29 cellular contexts compared by ENCODE assay signal in genomic region chr19:13198634-13199033, GRCh38.
"Had no signal": no experiment of that assay in that cellular context is flagged by ENCODE, and none has a peak within 500 bp of the region (broad histone marks: within the 10 kb centered on the region; RNA-seq: fewer than 3 reads in every experiment).

No MANE protein-coding gene starts in this region.

- H3K27me3 ChIP-seq: adrenal gland, ascending aorta, cardiac muscle cell had no signal

- H3K9me3 Mint-ChIP-seq: activated B cell treated with CpG ODN at 0.5 μM for 24 hours; activated CD4-positive, alpha-beta memory T cell treated with anti-CD3 and anti-CD28 coated beads, Interleukin-2, amount 10 ng/mL, durations not matched to agents 7 days and 5 days; activated CD4-positive, alpha-beta T cell treated with anti-CD3 and anti-CD28 coated beads, Interleukin-2, amount 10 ng/mL, durations not matched to agents 24 days and 14 days; activated naive CD4-positive, alpha-beta T cell treated with anti-CD3 and anti-CD28 coated beads for 36 hours; activated naive CD4-positive, alpha-beta T cell treated with anti-CD3 and anti-CD28 coated beads, Interleukin-2, amount 50 U/mL, for 72 hours; activated naive CD8-positive, alpha-beta T cell treated with anti-CD3 and anti-CD28 coated beads for 36 hours; activated T-cell treated with anti-CD3 and anti-CD28 coated beads, Interleukin-2, amount 50 U/mL, for 4 hours; activated T-cell treated with anti-CD3 and anti-CD28 coated beads, Interleukin-2, amount 50 U/mL, for 72 hours; activated T-helper 1 cell treated with anti-CD3 and anti-CD28 coated beads, Interleukin-12 subunit alpha, Interleukin-12 subunit beta, Interleukin-2, Interleukin-4 antibody, amounts not matched to agents 30 ng/mL and 10 ng/mL and 1 ng/mL, durations not matched to agents 14 hours and 24 hours and 36 hours; activated T-helper 17 cell treated with anti-CD3 and anti-CD28 coated beads, Interleukin-2, amount 50 U/mL, for 72 hours; brain; T-cell had no signal

- H3K4me3 ChIP-seq: adrenal gland, ascending aorta, cardiac muscle cell had no signal

- H3K9me3 ChIP-seq: adrenal gland, ascending aorta had no signal

- H3K36me3 ChIP-seq: adrenal gland, ascending aorta, cardiac muscle cell had no signal

- H3K27ac Mint-ChIP-seq: activated B cell treated with CpG ODN at 0.5 μM for 24 hours; activated CD4-positive, alpha-beta memory T cell treated with anti-CD3 and anti-CD28 coated beads, Interleukin-2, amount 10 ng/mL, durations not matched to agents 7 days and 5 days; activated CD4-positive, alpha-beta T cell treated with anti-CD3 and anti-CD28 coated beads, Interleukin-2, amount 10 ng/mL, durations not matched to agents 24 days and 14 days; activated naive CD4-positive, alpha-beta T cell treated with anti-CD3 and anti-CD28 coated beads for 36 hours; activated naive CD4-positive, alpha-beta T cell treated with anti-CD3 and anti-CD28 coated beads, Interleukin-2, amount 50 U/mL, for 72 hours; activated naive CD8-positive, alpha-beta T cell treated with anti-CD3 and anti-CD28 coated beads for 36 hours; activated T-cell treated with anti-CD3 and anti-CD28 coated beads, Interleukin-2, amount 50 U/mL, for 72 hours; activated T-helper 1 cell treated with anti-CD3 and anti-CD28 coated beads, Interleukin-12 subunit alpha, Interleukin-12 subunit beta, Interleukin-2, Interleukin-4 antibody, amounts not matched to agents 30 ng/mL and 10 ng/mL and 1 ng/mL, durations not matched to agents 14 hours and 24 hours and 36 hours; activated T-helper 17 cell treated with anti-CD3 and anti-CD28 coated beads, Interleukin-2, amount 50 U/mL, for 72 hours; brain; T-helper 17 cell had no signal

- H3K27me3 Mint-ChIP-seq: activated B cell treated with CpG ODN at 0.5 μM for 24 hours; activated CD4-positive, alpha-beta memory T cell treated with anti-CD3 and anti-CD28 coated beads, Interleukin-2, amount 10 ng/mL, durations not matched to agents 7 days and 5 days; activated CD4-positive, alpha-beta T cell treated with anti-CD3 and anti-CD28 coated beads, Interleukin-2, amount 10 ng/mL, durations not matched to agents 24 days and 14 days; activated naive CD8-positive, alpha-beta T cell treated with anti-CD3 and anti-CD28 coated beads for 36 hours; activated T-helper 17 cell treated with anti-CD3 and anti-CD28 coated beads, Interleukin-2, amount 50 U/mL, for 72 hours; T-cell; T-helper 17 cell had no signal

- ATAC-seq: activated naive CD4-positive, alpha-beta T cell treated with anti-CD3 and anti-CD28 coated beads, Interleukin-2, amount 50 U/mL, for 72 hours; activated T-cell treated with anti-CD3 and anti-CD28 coated beads, Interleukin-2, amount 50 U/mL, for 4 hours; activated T-cell treated with anti-CD3 and anti-CD28 coated beads, Interleukin-2, amount 50 U/mL, for 72 hours; activated T-helper 17 cell treated with anti-CD3 and anti-CD28 coated beads, Interleukin-2, amount 50 U/mL, for 72 hours; T-cell; T-helper 17 cell had no signal

- H3K4me3 Mint-ChIP-seq: activated B cell treated with CpG ODN at 0.5 μM for 24 hours; activated CD4-positive, alpha-beta memory T cell treated with anti-CD3 and anti-CD28 coated beads, Interleukin-2, amount 10 ng/mL, durations not matched to agents 7 days and 5 days; activated CD4-positive, alpha-beta T cell treated with anti-CD3 and anti-CD28 coated beads, Interleukin-2, amount 10 ng/mL, durations not matched to agents 24 days and 14 days; activated naive CD4-positive, alpha-beta T cell treated with anti-CD3 and anti-CD28 coated beads for 36 hours; activated naive CD8-positive, alpha-beta T cell treated with anti-CD3 and anti-CD28 coated beads for 36 hours; activated T-cell treated with anti-CD3 and anti-CD28 coated beads, Interleukin-2, amount 50 U/mL, for 4 hours; activated T-cell treated with anti-CD3 and anti-CD28 coated beads, Interleukin-2, amount 50 U/mL, for 72 hours; activated T-helper 1 cell treated with anti-CD3 and anti-CD28 coated beads, Interleukin-12 subunit alpha, Interleukin-12 subunit beta, Interleukin-2, Interleukin-4 antibody, amounts not matched to agents 30 ng/mL and 10 ng/mL and 1 ng/mL, durations not matched to agents 14 hours and 24 hours and 36 hours; activated T-helper 17 cell treated with anti-CD3 and anti-CD28 coated beads, Interleukin-2, amount 50 U/mL, for 72 hours; brain; T-cell; T-helper 17 cell had no signal

- H3K4me1 ChIP-seq: adrenal gland, ascending aorta had no signal

- H3K27ac ChIP-seq: adrenal gland, ascending aorta, cardiac muscle cell, VCaP had no signal

- H3K36me3 Mint-ChIP-seq: activated naive CD4-positive, alpha-beta T cell treated with anti-CD3 and anti-CD28 coated beads, Interleukin-2, amount 50 U/mL, for 72 hours; activated naive CD8-positive, alpha-beta T cell treated with anti-CD3 and anti-CD28 coated beads for 36 hours; brain; T-cell had no signal

- H3K4me1 Mint-ChIP-seq: activated T-helper 17 cell treated with anti-CD3 and anti-CD28 coated beads, Interleukin-2, amount 50 U/mL, for 72 hours; brain had no signal

- DNase-seq: activated B cell treated with CpG ODN at 0.5 μM for 24 hours; activated CD4-positive, alpha-beta memory T cell treated with anti-CD3 and anti-CD28 coated beads, Interleukin-2, amount 10 ng/mL, durations not matched to agents 7 days and 5 days; activated CD4-positive, alpha-beta T cell treated with anti-CD3 and anti-CD28 coated beads for 4 hours; activated CD4-positive, alpha-beta T cell treated with anti-CD3 and anti-CD28 coated beads, Interleukin-2, amount 10 ng/mL, durations not matched to agents 24 days and 14 days; activated CD4-positive, alpha-beta T cell treated with anti-CD3 and anti-CD28 coated beads, Interleukin-2, amount 50 U/mL, for 48 hours; activated CD4-positive, CD25-positive, alpha-beta regulatory T cell treated with anti-CD3 and anti-CD28 coated beads, Interleukin-2, amount 50 U/mL, for 72 hours; activated CD8-positive, alpha-beta memory T cell treated with anti-CD3 and anti-CD28 coated beads, Interleukin-2, amount 50 U/mL, for 4 hours; activated effector memory CD4-positive, alpha-beta T cell treated with anti-CD3 and anti-CD28 coated beads, Interleukin-2, amount 50 U/mL, for 16 hours; activated gamma-delta T cell treated with Interleukin-2 at 50 U/mL for 16 hours; activated naive CD4-positive, alpha-beta T cell; activated naive CD4-positive, alpha-beta T cell treated with anti-CD3 and anti-CD28 coated beads for 36 hours; activated naive CD4-positive, alpha-beta T cell treated with anti-CD3 and anti-CD28 coated beads, Interleukin-2, amount 50 U/mL, for 16 hours; activated naive CD8-positive, alpha-beta T cell treated with anti-CD3 and anti-CD28 coated beads for 36 hours; activated T-cell treated with anti-CD3 and anti-CD28 coated beads for 4 hours; activated T-cell treated with anti-CD3 and anti-CD28 coated beads, Interleukin-2, amount 50 U/mL, for 1 hour; activated T-cell treated with anti-CD3 and anti-CD28 coated beads, Interleukin-2, amount 50 U/mL, for 4 hours; activated T-cell treated with anti-CD3 and anti-CD28 coated beads, Interleukin-2, amount 50 U/mL, for 72 hours; adrenal gland; amniotic stem cell; caudate nucleus; T-cell; T-helper 17 cell had no signal
